9 cellular contexts compared by ENCODE assay signal in genomic region chr5:174735498-174736350, GRCh38. TPM values are rescaled to one million over a fixed set of nuclear protein-coding genes. Genes with fewer than 3 reads are reported as not detected.
A peak's percentile ranks its signal among the peaks of the same experiment; 100 is the strongest.
DNase-seq lines count a peak whose midpoint lies in the region; ATAC-seq and TF ChIP-seq lines count a peak whose summit lies in the region.
"Had no signal": no experiment of that assay in that cellular context is flagged by ENCODE, and none has a peak within 500 bp of the region (broad histone marks: within the 10 kb centered on the region; RNA-seq: fewer than 3 reads in every experiment).

No MANE protein-coding gene starts in this region.

- H3K36me3 ChIP-seq in HCT116 (ENCODE audit: control insufficient read depth in 1 of 2, insufficient read depth in 2 of 2, low read length in 2 of 2) (no peaks in the 10 kb centered on the region; a peak in 1 of 4 replicates), skeletal muscle satellite cell (ENCODE audit: insufficient read depth, low read length) (no peaks in the 10 kb centered on the region)

- intact Hi-C loops in HCT116 (cut with micrococcal nuclease), result loop anchor here (1.0 kb wide), 3 partner anchors 316 to 408 kb away; no protein-coding TSS in a partner anchor

- ATAC-seq in HCT116, result peak; percentile 92
- ATAC-seq in foreskin keratinocyte, result peak; percentile 69

- H3K4me2 ChIP-seq in HCT116 (ENCODE audit: low read length) (peak overlapping the region; percentile 94), skeletal muscle satellite cell (ENCODE audit: low read length) (peak overlapping the region; percentile 73)
- H3K4me2 ChIP-seq: PC-9 had no signal

- H3K9me2 ChIP-seq in HCT116 (ENCODE audit: insufficient read depth), result no peaks in the 10 kb centered on the region

- H4K20me1 ChIP-seq in HCT116 (ENCODE audit: insufficient read depth), result no peaks in the 10 kb centered on the region

- H3K4me3 ChIP-seq in HCT116 (replicated peaks in 1 of 2; ENCODE audit: low read depth in 1 of 2, low read length in 2 of 2), result peak overlapping the region; percentile 47 to 59
- H3K4me3 ChIP-seq in skeletal muscle satellite cell (ENCODE audit: low read length), result peak overlapping the region; percentile 59
- H3K4me3 ChIP-seq: PC-9 had no signal

- TF ChIP-seq CTCF in HCT116 (IDR thresholded peaks at IDR 0.05 in 2 of 3, conservative IDR thresholded peaks at IDR 0.05 in 1 of 3; ENCODE audit: borderline replicate concordance in 1 of 3, insufficient read depth in 1 of 3, low read depth in 2 of 3, low read length in 2 of 3), result peak; percentile 75 to 87 (median 85)
- peak; percentile 74 for TF ChIP-seq CTCF in foreskin keratinocyte (conservative IDR thresholded peaks at IDR 0.05)

- peak; percentile 45 for DNase-seq in HCT116 (ENCODE audit: low read depth, low spot score)
- peak; percentile 46 for DNase-seq in SK-MEL-5 (ENCODE audit: low read depth, low spot score)
- peak in 1 of 2 donors; percentile 49 for DNase-seq in foreskin keratinocyte
- DNase-seq in GM19240 (ENCODE audit: insufficient read length, low spot score), result no peak
- DNase-seq in NCI-H2171 (lab: John Stamatoyannopoulos, UW), result no peak
- no peak for DNase-seq in DMS153 (lab: John Stamatoyannopoulos, UW)

- H3K4me1 ChIP-seq in HCT116 (ENCODE audit: control insufficient read depth in 1 of 2, insufficient read depth in 2 of 2, low read length in 2 of 2) (peaks cover 10 to 16% of the 10 kb centered on the region in 2 experiments), foreskin keratinocyte (no peaks in the 10 kb centered on the region), skeletal muscle satellite cell (ENCODE audit: control insufficient read depth, insufficient read depth, low read length) (peaks cover 25% of the 10 kb centered on the region)

- H3K27ac ChIP-seq in HCT116 (ENCODE audit: low read depth, low read length) (no peak overlapping the region), foreskin keratinocyte (no peak overlapping the region)
- H3K27ac ChIP-seq: PC-9 had no signal

- no TSS peak for BruUV-seq in HCT116 (replicated peaks; lab: Mats Ljungman, UMichigan)

- H3K27me3 ChIP-seq in HCT116 (ENCODE audit: insufficient read depth, low read length), result no peaks in the 10 kb centered on the region; the same call in 1 of the 2 replicates
- H3K27me3 ChIP-seq in foreskin keratinocyte, result peaks cover 58% of the 10 kb centered on the region
- H3K27me3 ChIP-seq in skeletal muscle satellite cell (ENCODE audit: control insufficient read depth, insufficient read depth, low read length), result peaks cover 17% of the 10 kb centered on the region

- in situ Hi-C loops in SK-MEL-5 (cut with HindIII; ENCODE audit: low pct_unique_long_range_greater_than_20kb, low sequenced_read_pairs), result no loop called here

- TF ChIP-seq POLR2A in HCT116 (IDR thresholded peaks at IDR 0.05; ENCODE audit: borderline replicate concordance, extremely low read depth, insufficient read depth, insufficient read length), result no peak

- TF ChIP-seq RAD21 in HCT116 (IDR thresholded peaks at IDR 0.05; ENCODE audit: low read depth), result peak; percentile 98

- CTCF ChIA-PET in HCT116 (lab: Charles Lee), result interaction anchor here (1.0 to 6.2 kb wide), 5 partner anchors 15 to 409 kb away, joined by 3 to 47 read pairs (median 3); no protein-coding TSS in a partner anchor

- no peaks in the 10 kb centered on the region for H3K9me3 ChIP-seq in HCT116 (ENCODE audit: control insufficient read depth in 1 of 2, insufficient read depth in 1 of 2, low read depth in 1 of 2, low read length in 2 of 2)
- H3K9me3 ChIP-seq in skeletal muscle satellite cell (replicated peaks; ENCODE audit: low read length), result no peaks in the 10 kb centered on the region

- H3K9ac ChIP-seq in HCT116 (ENCODE audit: low read length) (peak overlapping the region; percentile 6; the same call in 1 of the 2 replicates), skeletal muscle satellite cell (ENCODE audit: low read depth, low read length) (peak overlapping the region; percentile 36)

- RAD21 ChIA-PET in HCT116 (lab: Charles Lee; ENCODE audit: low non-redundant PET in 1 of 2, low total read pairs in 2 of 2, uncharacterized antibody in 2 of 2, unreplicated experiment in 2 of 2), result interaction anchor here (1.0 to 1.7 kb wide), 2 partner anchors 316 kb away, joined by 4 read pairs; no protein-coding TSS in a partner anchor

- H3K79me2 ChIP-seq in HCT116 (ENCODE audit: insufficient read depth, low read length), result no peaks in the 10 kb centered on the region

- H2AFZ ChIP-seq in HCT116 (ENCODE audit: low read depth, low read length, poor library complexity, severe bottlenecking), result peak overlapping the region; percentile 96
- H2AFZ ChIP-seq: PC-9 had no signal

- POLR2A ChIA-PET in HCT116 (lab: Charles Lee), result interaction anchor here (1.6 kb wide), 1 partner anchor 316 kb away, joined by 4 read pairs; no protein-coding TSS in a partner anchor

TF ChIP-seq in HCT116, 20 proteins besides CTCF, POLR2A, EP300 and RAD21 (continues in another document):
- TF ChIP-seq EZH2 (IDR thresholded peaks at IDR 0.05), result no peak
- TF ChIP-seq ZNF274 (IDR thresholded peaks at IDR 0.05; ENCODE audit: low read depth, low read length), result no peak
- TF ChIP-seq ZFX (IDR thresholded peaks at IDR 0.05), result no peak
- TF ChIP-seq, protein P1, sequence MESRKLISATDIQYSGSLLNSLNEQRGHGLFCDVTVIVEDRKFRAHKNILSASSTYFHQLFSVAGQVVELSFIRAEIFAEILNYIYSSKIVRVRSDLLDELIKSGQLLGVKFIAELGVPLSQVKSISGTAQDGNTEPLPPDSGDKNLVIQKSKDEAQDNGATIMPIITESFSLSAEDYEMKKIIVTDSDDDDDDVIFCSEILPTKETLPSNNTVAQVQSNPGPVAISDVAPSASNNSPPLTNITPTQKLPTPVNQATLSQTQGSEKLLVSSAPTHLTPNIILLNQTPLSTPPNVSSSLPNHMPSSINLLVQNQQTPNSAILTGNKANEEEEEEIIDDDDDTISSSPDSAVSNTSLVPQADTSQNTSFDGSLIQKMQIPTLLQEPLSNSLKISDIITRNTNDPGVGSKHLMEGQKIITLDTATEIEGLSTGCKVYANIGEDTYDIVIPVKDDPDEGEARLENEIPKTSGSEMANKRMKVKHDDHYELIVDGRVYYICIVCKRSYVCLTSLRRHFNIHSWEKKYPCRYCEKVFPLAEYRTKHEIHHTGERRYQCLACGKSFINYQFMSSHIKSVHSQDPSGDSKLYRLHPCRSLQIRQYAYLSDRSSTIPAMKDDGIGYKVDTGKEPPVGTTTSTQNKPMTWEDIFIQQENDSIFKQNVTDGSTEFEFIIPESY (IDR thresholded peaks at IDR 0.05; ENCODE audit: extremely low read depth, insufficient replicate concordance, low read length), result no peak
- no peak for TF ChIP-seq SP1 (IDR thresholded peaks at IDR 0.05; ENCODE audit: low read depth)
- peak; percentile 22 for TF ChIP-seq YY1 (IDR thresholded peaks at IDR 0.05; ENCODE audit: extremely low read depth, insufficient replicate concordance, low read depth, low read length)
- TF ChIP-seq, protein P2, sequence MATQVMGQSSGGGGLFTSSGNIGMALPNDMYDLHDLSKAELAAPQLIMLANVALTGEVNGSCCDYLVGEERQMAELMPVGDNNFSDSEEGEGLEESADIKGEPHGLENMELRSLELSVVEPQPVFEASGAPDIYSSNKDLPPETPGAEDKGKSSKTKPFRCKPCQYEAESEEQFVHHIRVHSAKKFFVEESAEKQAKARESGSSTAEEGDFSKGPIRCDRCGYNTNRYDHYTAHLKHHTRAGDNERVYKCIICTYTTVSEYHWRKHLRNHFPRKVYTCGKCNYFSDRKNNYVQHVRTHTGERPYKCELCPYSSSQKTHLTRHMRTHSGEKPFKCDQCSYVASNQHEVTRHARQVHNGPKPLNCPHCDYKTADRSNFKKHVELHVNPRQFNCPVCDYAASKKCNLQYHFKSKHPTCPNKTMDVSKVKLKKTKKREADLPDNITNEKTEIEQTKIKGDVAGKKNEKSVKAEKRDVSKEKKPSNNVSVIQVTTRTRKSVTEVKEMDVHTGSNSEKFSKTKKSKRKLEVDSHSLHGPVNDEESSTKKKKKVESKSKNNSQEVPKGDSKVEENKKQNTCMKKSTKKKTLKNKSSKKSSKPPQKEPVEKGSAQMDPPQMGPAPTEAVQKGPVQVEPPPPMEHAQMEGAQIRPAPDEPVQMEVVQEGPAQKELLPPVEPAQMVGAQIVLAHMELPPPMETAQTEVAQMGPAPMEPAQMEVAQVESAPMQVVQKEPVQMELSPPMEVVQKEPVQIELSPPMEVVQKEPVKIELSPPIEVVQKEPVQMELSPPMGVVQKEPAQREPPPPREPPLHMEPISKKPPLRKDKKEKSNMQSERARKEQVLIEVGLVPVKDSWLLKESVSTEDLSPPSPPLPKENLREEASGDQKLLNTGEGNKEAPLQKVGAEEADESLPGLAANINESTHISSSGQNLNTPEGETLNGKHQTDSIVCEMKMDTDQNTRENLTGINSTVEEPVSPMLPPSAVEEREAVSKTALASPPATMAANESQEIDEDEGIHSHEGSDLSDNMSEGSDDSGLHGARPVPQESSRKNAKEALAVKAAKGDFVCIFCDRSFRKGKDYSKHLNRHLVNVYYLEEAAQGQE (IDR thresholded peaks at IDR 0.05; ENCODE audit: low read depth), result no peak
- TF ChIP-seq MAX (IDR thresholded peaks at IDR 0.05), result 0 out of 2 replicates have a peak, but pooled peaks have one; percentile 11
- no peak for TF ChIP-seq SRF (IDR thresholded peaks at IDR 0.05; ENCODE audit: low read depth)
- 0 out of 2 replicates have a peak, but pooled peaks have one; percentile 31 for TF ChIP-seq EGR1 (IDR thresholded peaks at IDR 0.05; ENCODE audit: low read depth)
- TF ChIP-seq EZH2phosphoT487 (IDR thresholded peaks at IDR 0.05; ENCODE audit: borderline replicate concordance), result peak; percentile 94; the same call in 1 of the 2 replicates
- TF ChIP-seq ELF1 (IDR thresholded peaks at IDR 0.05; ENCODE audit: borderline replicate concordance, low read depth), result no peak
- no peak for TF ChIP-seq CEBPB (IDR thresholded peaks at IDR 0.05; ENCODE audit: low read depth)
- TF ChIP-seq TCF7L2 (IDR thresholded peaks at IDR 0.05; ENCODE audit: borderline replicate concordance, extremely low read depth, insufficient read depth, insufficient read length), result peak; percentile 98
- TF ChIP-seq JUND (IDR thresholded peaks at IDR 0.05), result no peak
- no peak for TF ChIP-seq CBX3 (IDR thresholded peaks at IDR 0.05; ENCODE audit: low read depth)
- TF ChIP-seq POLR2AphosphoS5 (IDR thresholded peaks at IDR 0.05; ENCODE audit: low read depth, low read length), result no peak

RNA-seq across cellular contexts. Expression of gene MSX2, which starts 11.3 kb away (rescaled TPM):
- total RNA-seq in HCT116 (2021; ENCODE audit: unreplicated experiment) (11.3 TPM), foreskin keratinocyte (2.8 and 4.0 TPM in 2 replicates)
- polyA plus RNA-seq in HCT116 (2012), result 3.9 and 4.4 TPM in 2 replicates
- total RNA-seq in SK-MEL-5 (2014; rRNA removed; shearing (Covaris generic)), result 2.0 and 3.5 TPM in 2 replicates
- 2.8 and 4.3 TPM in 2 replicates for polyA plus RNA-seq in SK-MEL-5 (2015; cell fraction: cytosol; rRNA removed)
- polyA plus RNA-seq in SK-MEL-5 (2015; cell fraction: nucleus; rRNA removed), result 1.3 and 1.7 TPM in 2 replicates
- polyA plus RNA-seq in foreskin keratinocyte, result 3.8 and 3.9 TPM in 2 replicates
- 0.76 and 1.1 TPM in 2 replicates for total RNA-seq in skeletal muscle satellite cell (2012; rRNA removed)
- total RNA-seq: activated naive CD4-positive, alpha-beta T cell treated with anti-CD3 and anti-CD28 coated beads, Interleukin-2, amount 50 U/mL, for 72 hours; PC-9 had no signal

Comparison
In these comparisons a context has a peak if more than half of its experiments do, and no peak if none do; other contexts are left out.
1. DNase-seq: peak in HCT116 (single experiment) and SK-MEL-5 (single experiment); none in GM19240 (single experiment), NCI-H2171 (single experiment) and DMS153 (single experiment).